ENCODE assay signal across 24 cellular contexts in genomic region chr4:110735691-110736090, GRCh38.
A peak's percentile ranks its signal among the peaks of the same experiment; 100 is the strongest.
DNase-seq lines count a peak whose midpoint lies in the region; TF ChIP-seq lines count a peak whose summit lies in the region.
"Had no signal": no experiment of that assay in that cellular context is flagged by ENCODE, and none has a peak within 500 bp of the region (broad histone marks: within the 10 kb centered on the region; RNA-seq: fewer than 3 reads in every experiment).

No MANE protein-coding gene starts in this region.

- H2AFZ ChIP-seq in hepatocyte: no peak overlapping the region

- no peaks in the 10 kb centered on the region for H3K79me1 ChIP-seq in mesendoderm (ENCODE audit: low read length)

- no peak overlapping the region for H4K8ac ChIP-seq in mesendoderm (ENCODE audit: low read depth, low read length)

- no peak overlapping the region for H3K4ac ChIP-seq in mesendoderm (ENCODE audit: low read depth, low read length)

- CTCF ChIA-PET in A673 (lab: Charles Lee): no interaction called here

- no peak overlapping the region for H2BK15ac ChIP-seq in mesendoderm (replicated peaks; ENCODE audit: low read depth)

- POLR2A ChIA-PET in A673 (lab: Charles Lee; ENCODE audit: low non-redundant PET): no interaction called here

- H3K4me3 ChIP-seq in A673 (ENCODE audit: low read depth, low read length, poor library complexity, severe bottlenecking) (no peak overlapping the region), hepatocyte (no peak overlapping the region), mesendoderm (ENCODE audit: low read length) (no peak overlapping the region)
- H3K4me3 ChIP-seq: ascending aorta, dorsolateral prefrontal cortex, heart left ventricle, upper lobe of right lung had no signal

- no peak overlapping the region for H2BK5ac ChIP-seq in mesendoderm (ENCODE audit: low read length)

- BruUV-seq in A673 (replicated peaks; lab: Mats Ljungman, UMichigan): no TSS peak

- H3K9me2 ChIP-seq in hepatocyte (replicated peaks; ENCODE audit: insufficient read depth): no peaks in the 10 kb centered on the region

- H2AK5ac ChIP-seq in mesendoderm (ENCODE audit: low read length): no peak overlapping the region

- H3K27me3 ChIP-seq in A673 (replicated peaks; ENCODE audit: insufficient read depth, low read depth, low read length, poor library complexity) (no peaks in the 10 kb centered on the region), hepatocyte (no peaks in the 10 kb centered on the region), mesendoderm (ENCODE audit: insufficient read depth, low read length, poor library complexity) (no peaks in the 10 kb centered on the region)
- H3K27me3 ChIP-seq: ascending aorta, heart left ventricle, upper lobe of right lung had no signal

- H3K23ac ChIP-seq in mesendoderm (ENCODE audit: low read length): no peak overlapping the region

- peak; percentile 23 for DNase-seq in A673 (ENCODE audit: low spot score)
- peak; percentile 6 for DNase-seq in Daoy (ENCODE audit: low read depth)
- peak; percentile 68 for DNase-seq in NCI-H226
- DNase-seq in hepatocyte (ENCODE audit: low spot score): peak; percentile 13
- DNase-seq in NCI-H774 (lab: John Stamatoyannopoulos, UW): no peak
- no peak for DNase-seq in NCI-H2107 (lab: John Stamatoyannopoulos, UW)
- no peak for DNase-seq in mesendoderm
- DNase-seq: activated B cell treated with CpG ODN at 0.5 μM for 24 hours; activated CD4-positive, alpha-beta T cell treated with anti-CD3 and anti-CD28 coated beads, Interleukin-2, amount 50 U/mL, for 48 hours; activated CD8-positive, alpha-beta memory T cell treated with anti-CD3 and anti-CD28 coated beads, Interleukin-2, amount 50 U/mL, for 4 hours; C1 segment of cervical spinal cord; cerebellar nuclear complex; dorsolateral prefrontal cortex; naive thymus-derived CD4-positive, alpha-beta T cell; NCI-H1436 treated with DMSO at 0.1 percent for 48 hours; NCI-H748 treated with DMSO at 0.1 percent for 48 hours; PC-3; SHP77 treated with DMSO at 0.1 percent for 48 hours; small intestine; stimulated activated CD4-positive, alpha-beta T cell treated with anti-CD3 and anti-CD28 coated beads, Interleukin-1b, Interleukin-23, amount 100 ng/mL, for 48 hours; SW 1271; upper lobe of right lung had no signal

- intact Hi-C loops in A673 (cut with micrococcal nuclease; ENCODE audit: unreplicated experiment): no loop called here

- H2BK120ac ChIP-seq in mesendoderm (ENCODE audit: low read depth, low read length): no peak overlapping the region

- no peak overlapping the region for H3K56ac ChIP-seq in mesendoderm (ENCODE audit: low read length)

- TF ChIP-seq CTCF in A673 (conservative IDR thresholded peaks at IDR 0.05; ENCODE audit: low read depth, low read length) (no peak), hepatocyte (IDR thresholded peaks at IDR 0.05; ENCODE audit: poor library complexity) (no peak)

- H3K36me3 ChIP-seq in A673 (ENCODE audit: insufficient read depth, low read length, poor library complexity, severe bottlenecking) (no peaks in the 10 kb centered on the region), hepatocyte (replicated peaks; ENCODE audit: insufficient read depth, low read depth) (no peaks in the 10 kb centered on the region), mesendoderm (ENCODE audit: control insufficient read depth, insufficient read depth, low read length) (no peaks in the 10 kb centered on the region)
- H3K36me3 ChIP-seq: ascending aorta, heart left ventricle, upper lobe of right lung had no signal

- H3K4me1 ChIP-seq in A673 (ENCODE audit: insufficient read depth, low read length, poor library complexity, severe bottlenecking) (no peaks in the 10 kb centered on the region), hepatocyte (ENCODE audit: insufficient read depth) (no peaks in the 10 kb centered on the region), mesendoderm (ENCODE audit: control insufficient read depth, low read depth, low read length) (no peaks in the 10 kb centered on the region)
- H3K4me1 ChIP-seq: ascending aorta, heart left ventricle, upper lobe of right lung had no signal

- no peaks in the 10 kb centered on the region for H4K20me1 ChIP-seq in hepatocyte (ENCODE audit: insufficient read depth, poor library complexity, severe bottlenecking)

- no peaks in the 10 kb centered on the region for H3K9me3 ChIP-seq in A673 (ENCODE audit: low read depth, low read length, poor library complexity, severe bottlenecking)
- H3K9me3 ChIP-seq in hepatocyte (ENCODE audit: low read depth): no peaks in the 10 kb centered on the region
- H3K9me3 ChIP-seq: ascending aorta, heart left ventricle, upper lobe of right lung had no signal

- H3K4me2 ChIP-seq in hepatocyte: no peak overlapping the region
- no peak overlapping the region for H3K4me2 ChIP-seq in mesendoderm (ENCODE audit: low read length)

- H3K9ac ChIP-seq in mesendoderm (ENCODE audit: low read length): no peak overlapping the region

- H4K5ac ChIP-seq in mesendoderm (ENCODE audit: low read length): no peak overlapping the region

- H3K27ac ChIP-seq in A673 (ENCODE audit: low read depth, low read length, poor library complexity, severe bottlenecking) (no peak overlapping the region), hepatocyte (no peak overlapping the region), mesendoderm (ENCODE audit: low read depth, low read length) (no peak overlapping the region)
- H3K27ac ChIP-seq: ascending aorta, dorsolateral prefrontal cortex, heart left ventricle, upper lobe of right lung had no signal

- WGBS in hepatocyte (ENCODE audit: low lambda C conversion rate, missing lambda C conversion rate): 90% methylated on average over 1 of the region's 1 CpG
- WGBS in mesendoderm (ENCODE audit: extremely low coverage, insufficient coverage, low lambda C conversion rate): no CpG with 5 or more reads among the region's 1 CpG

- no peaks in the 10 kb centered on the region for H3K79me2 ChIP-seq in hepatocyte
- no peaks in the 10 kb centered on the region for H3K79me2 ChIP-seq in mesendoderm (ENCODE audit: control insufficient read depth, insufficient read depth, low read length)

- H3K18ac ChIP-seq in mesendoderm (ENCODE audit: low read length): no peak overlapping the region

Comparison
In these comparisons a context has a peak if more than half of its experiments do, and no peak if none do; other contexts are left out.
1. DNase-seq: peak in A673 (single experiment), Daoy (single experiment), NCI-H226 (single experiment) and hepatocyte (single experiment); none in NCI-H774 (single experiment), NCI-H2107 (single experiment) and mesendoderm (single experiment).